ENCODE assay signal across 3 cellular contexts in the genomic region with DNA sequence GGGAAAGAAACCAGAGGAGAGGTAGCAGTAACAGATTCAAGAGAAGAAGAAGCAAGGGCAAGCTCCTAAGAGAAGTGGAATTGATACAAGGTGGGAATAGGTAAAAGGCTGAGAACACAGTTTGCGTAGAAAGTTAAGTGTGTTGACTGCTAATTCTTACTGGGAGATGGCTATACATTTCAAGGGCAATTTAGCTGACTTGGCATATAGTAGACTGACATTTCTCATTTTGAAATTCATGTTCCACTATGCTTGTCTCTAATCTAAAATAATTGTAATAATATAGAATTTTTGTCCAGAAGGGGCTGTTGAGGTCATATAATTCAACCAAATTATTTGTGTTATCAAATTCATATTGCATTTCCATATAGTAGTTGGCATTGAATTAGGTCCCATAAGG.
TF ChIP-seq lines count a peak whose summit lies in the region.

No MANE protein-coding gene starts in this region.

TF ChIP-seq in HepG2, 621 proteins besides CTCF, POLR2A, EP300 and RAD21:
- TF ChIP-seq, protein P1, sequence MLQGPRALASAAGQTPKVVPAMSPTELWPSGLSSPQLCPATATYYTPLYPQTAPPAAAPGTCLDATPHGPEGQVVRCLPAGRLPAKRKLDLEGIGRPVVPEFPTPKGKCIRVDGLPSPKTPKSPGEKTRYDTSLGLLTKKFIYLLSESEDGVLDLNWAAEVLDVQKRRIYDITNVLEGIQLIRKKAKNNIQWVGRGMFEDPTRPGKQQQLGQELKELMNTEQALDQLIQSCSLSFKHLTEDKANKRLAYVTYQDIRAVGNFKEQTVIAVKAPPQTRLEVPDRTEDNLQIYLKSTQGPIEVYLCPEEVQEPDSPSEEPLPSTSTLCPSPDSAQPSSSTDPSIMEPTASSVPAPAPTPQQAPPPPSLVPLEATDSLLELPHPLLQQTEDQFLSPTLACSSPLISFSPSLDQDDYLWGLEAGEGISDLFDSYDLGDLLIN (CRISPR knock-in tag; IDR thresholded peaks at IDR 0.05; ENCODE audit: borderline replicate concordance): no peak
- TF ChIP-seq, protein P2, sequence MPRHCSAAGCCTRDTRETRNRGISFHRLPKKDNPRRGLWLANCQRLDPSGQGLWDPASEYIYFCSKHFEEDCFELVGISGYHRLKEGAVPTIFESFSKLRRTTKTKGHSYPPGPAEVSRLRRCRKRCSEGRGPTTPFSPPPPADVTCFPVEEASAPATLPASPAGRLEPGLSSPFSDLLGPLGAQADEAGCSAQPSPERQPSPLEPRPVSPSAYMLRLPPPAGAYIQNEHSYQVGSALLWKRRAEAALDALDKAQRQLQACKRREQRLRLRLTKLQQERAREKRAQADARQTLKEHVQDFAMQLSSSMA (CRISPR knock-in tag; IDR thresholded peaks at IDR 0.05): no peak
- TF ChIP-seq MAFF (IDR thresholded peaks at IDR 0.05; ENCODE audit: low read depth, low read length) (peak; percentile 97), ZNF207 (IDR thresholded peaks at IDR 0.05; ENCODE audit: borderline replicate concordance) (no peak), ZNF644 (CRISPR knock-in tag; IDR thresholded peaks at IDR 0.05; ENCODE audit: low read depth) (no peak), MAFK (conservative IDR thresholded peaks at IDR 0.05 in 1 of 2, IDR thresholded peaks at IDR 0.05 in 1 of 2; ENCODE audit: low read length in 2 of 2) (peak; percentile 96 to 98)

TF ChIP-seq in IMR-90, 13 proteins besides CTCF, POLR2A, EP300 and RAD21:
- TF ChIP-seq BHLHE40 (IDR thresholded peaks at IDR 0.05; ENCODE audit: low read depth, low read length) (no peak), MAFK (IDR thresholded peaks at IDR 0.05; ENCODE audit: low read depth, low read length) (peak; percentile 95)

TF ChIP-seq in K562, 482 proteins besides CTCF, POLR2A, EP300 and RAD21:
- TF ChIP-seq SP1 (CRISPR knock-in tag; IDR thresholded peaks at IDR 0.05) (no peak), ZNF316 (IDR thresholded peaks at IDR 0.05) (peak; percentile 93), C11orf30 (IDR thresholded peaks at IDR 0.05; ENCODE audit: low read depth) (peak; percentile 86), MAFG (tag; conservative IDR thresholded peaks at IDR 0.05) (peak; percentile 83), MAFF (IDR thresholded peaks at IDR 0.05; ENCODE audit: low read length) (peak; percentile 93), MAFK (IDR thresholded peaks at IDR 0.05; ENCODE audit: low read length) (peak; percentile 93), NR2F6 (CRISPR knock-in tag; IDR thresholded peaks at IDR 0.05) (no peak)
